ENCODE assay signal across 22 cellular contexts in genomic region chr14:44995770-44996294, GRCh38.
"Had no signal": no experiment of that assay in that cellular context is flagged by ENCODE, and none has a peak within 500 bp of the region (broad histone marks: within the 10 kb centered on the region; RNA-seq: fewer than 3 reads in every experiment).

No MANE protein-coding gene starts in this region.

- H3K4me3 ChIP-seq: body of pancreas, esophagus muscularis mucosa, right atrium auricular region, skin epidermis, thoracic aorta, upper lobe of left lung had no signal

- H3K27me3 ChIP-seq: body of pancreas, esophagus muscularis mucosa, right atrium auricular region, upper lobe of left lung had no signal

- H3K27me3 Mint-ChIP-seq: stimulated activated naive CD8-positive, alpha-beta T cell treated with anti-CD3 and anti-CD28 coated beads, Interleukin-15, Interleukin-2, amounts not matched to agents 100 ng/mL and 50 ng/mL, for 24 hours had no signal

- H3K36me3 ChIP-seq: WERI-Rb-1 had no signal

- H3K27ac Mint-ChIP-seq: activated T-cell treated with anti-CD3 and anti-CD28 coated beads, Interleukin-2, amount 50 U/mL, for 72 hours; stimulated activated naive CD8-positive, alpha-beta T cell treated with anti-CD3 and anti-CD28 coated beads, Interleukin-15, Interleukin-2, amounts not matched to agents 100 ng/mL and 50 ng/mL, for 24 hours had no signal

- H3K9me3 ChIP-seq: body of pancreas, esophagus muscularis mucosa, right atrium auricular region, thoracic aorta, upper lobe of left lung had no signal

- H3K9me3 Mint-ChIP-seq: activated T-cell treated with anti-CD3 and anti-CD28 coated beads, Interleukin-2, amount 50 U/mL, for 72 hours; stimulated activated naive CD8-positive, alpha-beta T cell treated with anti-CD3 and anti-CD28 coated beads, Interleukin-15, Interleukin-2, amounts not matched to agents 100 ng/mL and 50 ng/mL, for 24 hours had no signal

- ATAC-seq: activated T-cell treated with anti-CD3 and anti-CD28 coated beads, Interleukin-2, amount 50 U/mL, for 72 hours; body of pancreas had no signal

- H3K27ac ChIP-seq: body of pancreas, esophagus muscularis mucosa, skin epidermis, thoracic aorta, upper lobe of left lung, WERI-Rb-1 had no signal

- H3K4me1 ChIP-seq: esophagus muscularis mucosa, right atrium auricular region, upper lobe of left lung had no signal

- DNase-seq: activated CD4-positive, alpha-beta T cell treated with anti-CD3 and anti-CD28 coated beads for 1 hour; activated CD4-positive, alpha-beta T cell treated with anti-CD3 and anti-CD28 coated beads, Interleukin-2, amount 50 U/mL, for 4 hours; activated effector memory CD4-positive, alpha-beta T cell treated with anti-CD3 and anti-CD28 coated beads, Interleukin-2, amount 50 U/mL, for 16 hours; activated naive CD4-positive, alpha-beta T cell treated with anti-CD3 and anti-CD28 coated beads, Interleukin-2, amount 50 U/mL, for 16 hours; activated T-cell treated with anti-CD3 and anti-CD28 coated beads, Interleukin-2, amount 50 U/mL, for 72 hours; body of pancreas; central memory CD4-positive, alpha-beta T cell; cortex of kidney; effector CD8-positive, alpha-beta T cell; mammary epithelial cell; occipital lobe; stimulated activated CD4-positive, alpha-beta T cell treated with anti-CD3 and anti-CD28 coated beads, Interleukin-15, amount 100 ng/mL, for 24 hours; stimulated activated CD4-positive, alpha-beta T cell treated with anti-CD3 and anti-CD28 coated beads, Interleukin-2, amount 100 ng/mL, for 48 hours; SW 1271; T-helper 2 cell; upper lobe of left lung; WERI-Rb-1 had no signal

- H3K4me3 Mint-ChIP-seq: activated T-cell treated with anti-CD3 and anti-CD28 coated beads, Interleukin-2, amount 50 U/mL, for 72 hours; stimulated activated naive CD8-positive, alpha-beta T cell treated with anti-CD3 and anti-CD28 coated beads, Interleukin-15, Interleukin-2, amounts not matched to agents 100 ng/mL and 50 ng/mL, for 24 hours had no signal
